In the genomic region with DNA sequence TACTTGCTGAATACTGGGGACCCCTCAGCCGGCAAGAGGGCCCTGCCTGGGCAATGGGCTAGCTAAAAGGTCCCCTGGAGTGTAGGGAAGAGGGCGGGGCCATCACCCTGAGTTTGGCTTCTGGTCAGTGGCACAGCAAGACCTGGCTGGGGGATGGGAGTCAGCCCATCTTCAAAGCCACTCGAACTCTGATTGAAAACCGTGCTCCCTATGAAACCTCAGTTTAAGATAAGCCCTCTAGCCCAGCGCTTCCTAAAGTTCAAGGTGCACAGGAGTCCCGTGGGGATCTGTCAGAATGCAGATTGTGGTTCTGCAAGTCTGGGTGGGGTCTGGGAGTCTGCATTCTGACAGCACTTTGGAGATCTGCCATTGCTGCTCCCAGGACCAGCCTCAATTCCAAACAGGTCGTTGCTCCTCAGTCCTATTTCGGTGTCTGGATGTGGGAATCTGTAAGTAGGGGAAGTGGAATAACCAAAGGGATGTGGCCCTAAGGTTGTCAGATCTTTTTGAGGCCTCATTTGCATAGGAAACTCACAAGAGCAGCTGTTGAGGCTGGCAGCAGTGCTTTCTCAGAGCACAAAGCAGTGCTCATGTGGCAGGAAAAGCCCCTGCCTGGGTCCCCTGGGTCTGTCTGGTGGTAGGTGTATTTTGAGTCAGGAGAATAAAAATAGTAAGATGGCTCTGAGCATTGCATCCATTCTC, we compare ENCODE assay signal across 12 cellular contexts.
DNase-seq lines count a peak whose midpoint lies in the region; ATAC-seq and TF ChIP-seq lines count a peak whose summit lies in the region.
"Had no signal": no experiment of that assay in that cellular context is flagged by ENCODE, and none has a peak within 500 bp of the region (broad histone marks: within the 10 kb centered on the region; RNA-seq: fewer than 3 reads in every experiment).

No MANE protein-coding gene starts in this region.

- no peaks in the 10 kb centered on the region for H3K9me2 ChIP-seq in SK-N-SH

- H3K4me1 Mint-ChIP-seq in CD14-positive monocyte: peaks cover 2% of the 10 kb centered on the region

- H3K4me3 Mint-ChIP-seq in CD14-positive monocyte: no peak overlapping the region

- no peaks in the 10 kb centered on the region for H3K9me3 ChIP-seq in BLaER1
- no peaks in the 10 kb centered on the region for H3K9me3 ChIP-seq in SK-N-SH
- no peaks in the 10 kb centered on the region for H3K9me3 ChIP-seq in neuronal stem cell (replicated peaks in 1 of 2; ENCODE audit: control insufficient read depth in 2 of 2, insufficient read depth in 1 of 2, low read depth in 1 of 2, low read length in 2 of 2)

- no peak overlapping the region for H2BK120ac ChIP-seq in neuronal stem cell (ENCODE audit: low read depth, low read length)

- H4K91ac ChIP-seq in neuronal stem cell (ENCODE audit: low read depth, low read length, poor library complexity): no peak overlapping the region

- H3K4me1 ChIP-seq in BLaER1 (peaks cover 46% of the 10 kb centered on the region), SK-N-SH (ENCODE audit: control insufficient read depth in 1 of 2, insufficient read depth in 2 of 2, low read depth in 1 of 2, low read length in 1 of 2) (peaks cover 0 to 10% of the 10 kb centered on the region in 2 experiments; a peak in 1 of 4 replicates), neuronal stem cell (ENCODE audit: control insufficient read depth in 2 of 2, insufficient read depth in 1 of 2, low read depth in 1 of 2, low read length in 2 of 2) (peaks cover 2 to 3% of the 10 kb centered on the region in 2 donors)

- DNase-seq in GM19238 (ENCODE audit: insufficient read length, low spot score): peak; percentile 56
- no peak for DNase-seq in NCI-H1048 (lab: John Stamatoyannopoulos, UW)
- DNase-seq in SK-N-SH: no peak
- DNase-seq in neuronal stem cell (ENCODE audit: low spot score): no peak
- no peak for DNase-seq in CD14-positive monocyte (ENCODE audit: low spot score)
- DNase-seq: activated CD4-positive, alpha-beta T cell treated with anti-CD3 and anti-CD28 coated beads, Interleukin-2, amount 50 U/mL, for 1 hour; KBM-7; left cardiac atrium; PC-3 had no signal

- no peaks in the 10 kb centered on the region for H3K36me3 Mint-ChIP-seq in CD14-positive monocyte

- peak overlapping the region; percentile 93 for H3K4me2 ChIP-seq in BLaER1
- H3K4me2 ChIP-seq in SK-N-SH: no peak overlapping the region
- no peak overlapping the region for H3K4me2 ChIP-seq in neuronal stem cell (ENCODE audit: insufficient read depth, low read length, poor library complexity, severe bottlenecking)

- CTCF ChIA-PET in SK-N-SH (lab: Yijun Ruan, JAX): no interaction called here

- H3F3A ChIP-seq in SK-N-SH (replicated peaks; ENCODE audit: insufficient read depth): no peaks in the 10 kb centered on the region

- H3K23ac ChIP-seq in neuronal stem cell (ENCODE audit: low read depth, low read length, poor library complexity): no peak overlapping the region

- H2BK15ac ChIP-seq in neuronal stem cell (ENCODE audit: low read length): no peak overlapping the region

- H3K9ac ChIP-seq in BLaER1 (no peak overlapping the region), SK-N-SH (no peak overlapping the region), neuronal stem cell (ENCODE audit: low read depth, low read length, poor library complexity) (no peak overlapping the region)

- no peaks in the 10 kb centered on the region for H3K27me3 ChIP-seq in BLaER1
- no peaks in the 10 kb centered on the region for H3K27me3 ChIP-seq in SK-N-SH (ENCODE audit: insufficient read depth)
- no peaks in the 10 kb centered on the region for H3K27me3 ChIP-seq in neuronal stem cell (ENCODE audit: control insufficient read depth in 3 of 3, insufficient read depth in 3 of 3, low read depth in 1 of 3, low read length in 3 of 3)

- peak overlapping the region; percentile 48 for H3K27ac ChIP-seq in BLaER1
- H3K27ac ChIP-seq in SK-N-SH (ENCODE audit: low read depth in 2 of 2, low read length in 1 of 2): no peak overlapping the region
- no peak overlapping the region for H3K27ac ChIP-seq in neuronal stem cell (replicated peaks; ENCODE audit: low read length)

- no peak for TF ChIP-seq EP300 in SK-N-SH (IDR thresholded peaks at IDR 0.05; ENCODE audit: borderline replicate concordance in 1 of 2, low read depth in 1 of 2, low read length in 1 of 2)

- WGBS in SK-N-SH (ENCODE audit: low lambda C conversion rate): 76% methylated on average over 5 of the region's 8 CpGs
- no CpG with 5 or more reads among the region's 8 CpGs for WGBS in neuronal stem cell (ENCODE audit: extremely low coverage in 2 of 2, insufficient read length in 2 of 2, insufficient replicate concordance in 1 of 2), 2 donors

- no peak overlapping the region for H3K18ac ChIP-seq in neuronal stem cell (ENCODE audit: low read length)

- ATAC-seq in HG02759 (IDR thresholded peaks at IDR 0.05; ENCODE audit: unreplicated experiment) (peak; percentile 96), HG03558 (IDR thresholded peaks at IDR 0.05; ENCODE audit: extremely low read depth, unreplicated experiment) (peak; percentile 90)
- ATAC-seq: left cardiac atrium, PC-3 had no signal

- H3K14ac ChIP-seq in neuronal stem cell (ENCODE audit: low read length): no peak overlapping the region

- no peaks in the 10 kb centered on the region for H3K79me2 ChIP-seq in SK-N-SH (ENCODE audit: insufficient read depth)

- no peaks in the 10 kb centered on the region for H3K9me3 Mint-ChIP-seq in CD14-positive monocyte

- H3K4ac ChIP-seq in neuronal stem cell (ENCODE audit: low read length): no peak overlapping the region

- POLR2A ChIA-PET in SK-N-SH (lab: Yijun Ruan, JAX): no interaction called here

- no peak overlapping the region for H2AK5ac ChIP-seq in neuronal stem cell (ENCODE audit: low read depth, low read length)

- no peak overlapping the region for H2BK5ac ChIP-seq in neuronal stem cell (ENCODE audit: low read length)

- no peak overlapping the region for H2AFZ ChIP-seq in SK-N-SH (ENCODE audit: low read depth)
- H2AFZ ChIP-seq in neuronal stem cell (ENCODE audit: low read length): no peak overlapping the region

- no peak overlapping the region for H2BK12ac ChIP-seq in neuronal stem cell (ENCODE audit: low read length)

- no peak overlapping the region for H4K8ac ChIP-seq in neuronal stem cell (ENCODE audit: low read depth, low read length)

- H3K36me3 ChIP-seq in BLaER1: no peaks in the 10 kb centered on the region
- no peaks in the 10 kb centered on the region for H3K36me3 ChIP-seq in SK-N-SH (replicated peaks in 1 of 2; ENCODE audit: control insufficient read depth in 1 of 2, insufficient read depth in 2 of 2, low read length in 1 of 2)
- no peaks in the 10 kb centered on the region for H3K36me3 ChIP-seq in neuronal stem cell (replicated peaks in 1 of 2; ENCODE audit: control insufficient read depth in 2 of 2, insufficient read depth in 2 of 2, low read length in 2 of 2)

- H3K4me3 ChIP-seq in BLaER1 (peak overlapping the region; percentile 51), SK-N-SH (ENCODE audit: low read depth in 2 of 2, low read length in 1 of 2) (no peak overlapping the region), neuronal stem cell (ENCODE audit: low read length in 2 of 2) (no peak overlapping the region)

- H4K20me1 ChIP-seq in BLaER1 (peaks cover 15% of the 10 kb centered on the region), SK-N-SH (ENCODE audit: insufficient read depth) (no peaks in the 10 kb centered on the region)

- no peak overlapping the region for H3K27ac Mint-ChIP-seq in CD14-positive monocyte

- TF ChIP-seq CTCF in SK-N-SH (IDR thresholded peaks at IDR 0.05) (no peak), CD14-positive monocyte (IDR thresholded peaks at IDR 0.05) (no peak)

- peaks cover 0 to 1% (median 0%) of the 10 kb centered on the region in 3 donors for H3K27me3 Mint-ChIP-seq in CD14-positive monocyte (ENCODE audit: low read depth in 3 of 3)

- TF ChIP-seq RAD21 in SK-N-SH (IDR thresholded peaks at IDR 0.05; ENCODE audit: low read length): no peak

- no peaks in the 10 kb centered on the region for H3K79me1 ChIP-seq in neuronal stem cell (ENCODE audit: low read depth, low read length)

- intact Hi-C loops in CD14-positive monocyte (cut with micrococcal nuclease): no loop called here

TF ChIP-seq in SK-N-SH, 30 proteins besides CTCF, POLR2A, EP300 and RAD21 (continues in another document):
- TF ChIP-seq FOSL2 (IDR thresholded peaks at IDR 0.05; ENCODE audit: borderline replicate concordance, low read depth): no peak
- no peak for TF ChIP-seq NRF1 (IDR thresholded peaks at IDR 0.05; ENCODE audit: low read depth, low read length)
- no peak for TF ChIP-seq ELF1 (IDR thresholded peaks at IDR 0.05)
- TF ChIP-seq, protein P1, sequence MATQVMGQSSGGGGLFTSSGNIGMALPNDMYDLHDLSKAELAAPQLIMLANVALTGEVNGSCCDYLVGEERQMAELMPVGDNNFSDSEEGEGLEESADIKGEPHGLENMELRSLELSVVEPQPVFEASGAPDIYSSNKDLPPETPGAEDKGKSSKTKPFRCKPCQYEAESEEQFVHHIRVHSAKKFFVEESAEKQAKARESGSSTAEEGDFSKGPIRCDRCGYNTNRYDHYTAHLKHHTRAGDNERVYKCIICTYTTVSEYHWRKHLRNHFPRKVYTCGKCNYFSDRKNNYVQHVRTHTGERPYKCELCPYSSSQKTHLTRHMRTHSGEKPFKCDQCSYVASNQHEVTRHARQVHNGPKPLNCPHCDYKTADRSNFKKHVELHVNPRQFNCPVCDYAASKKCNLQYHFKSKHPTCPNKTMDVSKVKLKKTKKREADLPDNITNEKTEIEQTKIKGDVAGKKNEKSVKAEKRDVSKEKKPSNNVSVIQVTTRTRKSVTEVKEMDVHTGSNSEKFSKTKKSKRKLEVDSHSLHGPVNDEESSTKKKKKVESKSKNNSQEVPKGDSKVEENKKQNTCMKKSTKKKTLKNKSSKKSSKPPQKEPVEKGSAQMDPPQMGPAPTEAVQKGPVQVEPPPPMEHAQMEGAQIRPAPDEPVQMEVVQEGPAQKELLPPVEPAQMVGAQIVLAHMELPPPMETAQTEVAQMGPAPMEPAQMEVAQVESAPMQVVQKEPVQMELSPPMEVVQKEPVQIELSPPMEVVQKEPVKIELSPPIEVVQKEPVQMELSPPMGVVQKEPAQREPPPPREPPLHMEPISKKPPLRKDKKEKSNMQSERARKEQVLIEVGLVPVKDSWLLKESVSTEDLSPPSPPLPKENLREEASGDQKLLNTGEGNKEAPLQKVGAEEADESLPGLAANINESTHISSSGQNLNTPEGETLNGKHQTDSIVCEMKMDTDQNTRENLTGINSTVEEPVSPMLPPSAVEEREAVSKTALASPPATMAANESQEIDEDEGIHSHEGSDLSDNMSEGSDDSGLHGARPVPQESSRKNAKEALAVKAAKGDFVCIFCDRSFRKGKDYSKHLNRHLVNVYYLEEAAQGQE (IDR thresholded peaks at IDR 0.05; ENCODE audit: low read depth, low read length): no peak
- no peak for TF ChIP-seq TEAD4 (IDR thresholded peaks at IDR 0.05; ENCODE audit: borderline replicate concordance, insufficient read depth)
- TF ChIP-seq, protein P2, sequence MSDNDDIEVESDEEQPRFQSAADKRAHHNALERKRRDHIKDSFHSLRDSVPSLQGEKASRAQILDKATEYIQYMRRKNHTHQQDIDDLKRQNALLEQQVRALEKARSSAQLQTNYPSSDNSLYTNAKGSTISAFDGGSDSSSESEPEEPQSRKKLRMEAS (IDR thresholded peaks at IDR 0.05; ENCODE audit: low read depth): no peak
- TF ChIP-seq YY1 (IDR thresholded peaks at IDR 0.05; ENCODE audit: low read depth): no peak
